34 cellular contexts compared by ENCODE assay signal in the genomic region with DNA sequence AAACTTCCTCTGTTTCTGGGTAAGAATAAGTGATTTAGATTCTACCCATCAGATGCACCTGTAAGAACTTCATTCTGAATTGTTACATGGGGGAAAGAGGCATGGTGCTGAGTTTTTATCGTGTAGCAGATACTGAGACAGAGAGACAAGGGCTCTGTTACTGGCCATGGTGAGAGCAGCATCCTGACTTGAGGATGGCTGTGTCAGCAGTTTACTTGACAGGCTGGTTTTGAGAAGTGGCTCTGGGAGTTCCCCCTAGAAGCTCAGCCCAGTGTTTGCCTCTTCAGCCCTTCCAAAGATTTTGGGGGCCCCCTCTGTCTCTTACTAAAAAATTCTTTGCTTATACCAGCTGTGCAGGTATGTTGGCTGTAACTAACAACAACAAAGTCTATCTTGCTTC.
"Had no signal": no experiment of that assay in that cellular context is flagged by ENCODE, and none has a peak within 500 bp of the region (broad histone marks: within the 10 kb centered on the region; RNA-seq: fewer than 3 reads in every experiment).

No MANE protein-coding gene starts in this region.

- H3K27me3 ChIP-seq: brain microvascular endothelial cell had no signal

- H3K4me2 ChIP-seq: KMS-11, PC-9 had no signal

- H3K36me3 ChIP-seq: brain microvascular endothelial cell, WERI-Rb-1 had no signal

- ATAC-seq: activated CD8-positive, alpha-beta memory T cell treated with anti-CD3 and anti-CD28 coated beads, Interleukin-2, amount 10 ng/mL, durations not matched to agents 7 days and 5 days; activated T-cell treated with anti-CD3 and anti-CD28 coated beads, Interleukin-2, amount 50 U/mL, for 72 hours; activated T-helper 17 cell treated with anti-CD3 and anti-CD28 coated beads, Interleukin-2, amount 50 U/mL, for 72 hours had no signal

- H3K27ac ChIP-seq: brain microvascular endothelial cell, KMS-11, PC-9, WERI-Rb-1 had no signal

- H3K4me3 ChIP-seq: PC-9 had no signal

- DNase-seq: activated CD4-positive, alpha-beta memory T cell treated with anti-CD3 and anti-CD28 coated beads, Interleukin-2, amount 10 ng/mL, durations not matched to agents 7 days and 5 days; activated CD4-positive, alpha-beta T cell treated with anti-CD3 and anti-CD28 coated beads for 1 hour; activated CD4-positive, alpha-beta T cell treated with anti-CD3 and anti-CD28 coated beads for 48 hours; activated CD4-positive, CD25-positive, alpha-beta regulatory T cell; activated CD8-positive, alpha-beta memory T cell treated with anti-CD3 and anti-CD28 coated beads for 24 hours; activated CD8-positive, alpha-beta memory T cell treated with anti-CD3 and anti-CD28 coated beads, Interleukin-2, amount 10 ng/mL, durations not matched to agents 7 days and 5 days; activated CD8-positive, alpha-beta memory T cell treated with anti-CD3 and anti-CD28 coated beads, Interleukin-2, amount 50 U/mL, for 48 hours; activated effector memory CD4-positive, alpha-beta T cell treated with anti-CD3 and anti-CD28 coated beads, Interleukin-2, amount 50 U/mL, for 16 hours; activated naive CD4-positive, alpha-beta T cell; activated naive CD4-positive, alpha-beta T cell treated with anti-CD3 and anti-CD28 coated beads, Interleukin-2, amount 50 U/mL, for 16 hours; activated naive CD8-positive, alpha-beta T cell treated with anti-CD3 and anti-CD28 coated beads for 36 hours; activated T-cell treated with anti-CD3 and anti-CD28 coated beads, Interleukin-2, amount 50 U/mL, for 72 hours; amniotic stem cell; aorta; brain microvascular endothelial cell; central memory CD4-positive, alpha-beta T cell; NCI-H1092 treated with DMSO at 0.1 percent for 48 hours; NCI-H1417 treated with DMSO at 0.1 percent for 48 hours; NCI-H187 treated with DMSO at 0.1 percent for 48 hours; NCI-H2081; NCI-H2171 treated with DMSO at 0.1 percent for 48 hours; NCI-H2227 treated with DMSO at 0.1 percent for 48 hours; NCI-H446 treated with DMSO at 0.1 percent for 48 hours; NCI-H524; NCI-H69; NCI-H82; NK-92 treated with Interleukin-12 subunit alpha and Interleukin-12 subunit beta, amount 100 ng/mL, for 24 hours; PC-9; Right ventricle myocardium superior; SW 1271; T1000; WERI-Rb-1 had no signal

- H2AFZ ChIP-seq: PC-9 had no signal

- H3K9ac ChIP-seq: KMS-11 had no signal
